Comparison of ENCODE assay signal across 10 cellular contexts in the genomic region with DNA sequence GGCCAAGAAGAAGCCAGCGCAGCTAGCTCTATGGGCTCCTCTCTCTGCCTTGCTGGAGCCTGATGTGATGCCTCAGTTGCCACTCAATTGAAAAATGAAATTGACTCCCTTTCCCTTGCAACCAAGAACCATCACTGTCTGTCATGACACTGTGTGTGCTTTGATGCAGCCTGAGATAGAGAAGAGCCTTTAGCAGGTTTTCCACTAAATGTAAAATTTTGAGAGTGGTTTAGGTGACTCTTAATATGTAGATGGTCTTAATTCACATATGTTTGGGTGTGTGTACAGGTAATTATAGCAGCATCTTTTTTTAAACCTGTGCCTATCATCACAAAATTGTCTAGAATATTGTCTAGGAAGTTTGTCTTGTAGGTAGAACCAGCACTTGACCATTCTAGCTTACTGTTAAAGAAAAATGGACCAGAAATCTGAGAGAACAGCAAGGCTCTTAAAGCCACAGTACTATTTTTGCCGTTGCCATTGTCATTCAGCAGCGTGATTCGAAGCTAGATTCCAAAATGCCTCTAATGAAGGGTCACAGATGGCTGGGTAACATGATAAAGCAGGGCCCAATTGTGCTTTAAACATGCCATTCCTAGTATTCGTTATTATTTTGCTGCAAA. TPM values are rescaled to one million over a fixed set of nuclear protein-coding genes. Genes with fewer than 3 reads are reported as not detected.
DNase-seq lines count a peak whose midpoint lies in the region; ATAC-seq and TF ChIP-seq lines count a peak whose summit lies in the region.
"Had no signal": no experiment of that assay in that cellular context is flagged by ENCODE, and none has a peak within 500 bp of the region (broad histone marks: within the 10 kb centered on the region; RNA-seq: fewer than 3 reads in every experiment).

No MANE protein-coding gene starts in this region.

- peaks cover 10% of the 10 kb centered on the region for H3K4me1 Mint-ChIP-seq in activated naive CD8-positive, alpha-beta T cell treated with anti-CD3 and anti-CD28 coated beads, Interleukin-2, amount 10 ng/mL, durations not matched to agents 7 days and 5 days

- intact Hi-C loops in ascending aorta (cut with DNase I) = no loop called here

- H3K27me3 ChIP-seq in H7 (ENCODE audit: control insufficient read depth, insufficient read depth, low read length) (peaks cover 36% of the 10 kb centered on the region), mucosa of rectum (ENCODE audit: control insufficient read depth in 2 of 2, insufficient read depth in 2 of 2, low read length in 2 of 2) (peaks cover 0 to 5% of the 10 kb centered on the region in 2 donors), ascending aorta (no peaks in the 10 kb centered on the region)

- H3K4me3 ChIP-seq in H7 (ENCODE audit: insufficient read depth, low read depth, low read length) (peak overlapping the region; percentile 85; the same call in 1 of the 2 replicates), mucosa of rectum (ENCODE audit: low read length in 2 of 2) (peak overlapping the region; percentile 81 to 85), ascending aorta (peak overlapping the region in 1 of 2 donors; percentile 85)

- H3K36me3 Mint-ChIP-seq in activated naive CD8-positive, alpha-beta T cell treated with anti-CD3 and anti-CD28 coated beads, Interleukin-2, amount 10 ng/mL, durations not matched to agents 7 days and 5 days = no peaks in the 10 kb centered on the region

- H3K4me1 ChIP-seq in mucosa of rectum (ENCODE audit: control insufficient read depth in 2 of 2, insufficient read depth in 2 of 2, low read length in 2 of 2) (peaks cover 0 to 7% of the 10 kb centered on the region in 2 donors), ascending aorta (peaks cover 4 to 7% of the 10 kb centered on the region in 2 donors)

- H3K27ac Mint-ChIP-seq in activated naive CD8-positive, alpha-beta T cell treated with anti-CD3 and anti-CD28 coated beads, Interleukin-2, amount 10 ng/mL, durations not matched to agents 7 days and 5 days = no peak overlapping the region

- no peaks in the 10 kb centered on the region for H3K9me3 ChIP-seq in mucosa of rectum (ENCODE audit: control insufficient read depth in 2 of 2, low read length in 2 of 2)
- H3K9me3 ChIP-seq in ascending aorta = no peaks in the 10 kb centered on the region

- H3K4me3 Mint-ChIP-seq in activated naive CD8-positive, alpha-beta T cell treated with anti-CD3 and anti-CD28 coated beads, Interleukin-2, amount 10 ng/mL, durations not matched to agents 7 days and 5 days = peak overlapping the region; percentile 78

- peak; percentile 47 for DNase-seq in Ammon's horn (ENCODE audit: low spot score)
- no peak for DNase-seq in H7
- DNase-seq in activated naive CD8-positive, alpha-beta T cell treated with anti-CD3 and anti-CD28 coated beads, Interleukin-2, amount 10 ng/mL, durations not matched to agents 7 days and 5 days = no peak
- DNase-seq in ascending aorta (ENCODE audit: low spot score in 2 of 2) = no peak
- DNase-seq in stimulated activated CD4-positive, alpha-beta T cell treated with anti-CD3 and anti-CD28 coated beads, Interleukin-2, amount 100 ng/mL, for 48 hours = no peak
- no peak for DNase-seq in NCI-H1436 (lab: John Stamatoyannopoulos, UW)
- no peak for DNase-seq in anterior cingulate cortex (lab: John Stamatoyannopoulos, UW)
- DNase-seq: activated CD4-positive, alpha-beta T cell treated with anti-CD3 and anti-CD28 coated beads, Interleukin-2, amount 50 U/mL, for 1 hour; left colon had no signal

- POLR2A ChIA-PET in activated naive CD8-positive, alpha-beta T cell treated with anti-CD3 and anti-CD28 coated beads, Interleukin-2, amount 10 ng/mL, durations not matched to agents 7 days and 5 days (lab: Charles Lee) = no interaction called here

- H3K36me3 ChIP-seq in H7 (replicated peaks; ENCODE audit: control insufficient read depth, insufficient read depth, low read length) (no peaks in the 10 kb centered on the region), mucosa of rectum (ENCODE audit: control insufficient read depth in 2 of 2, insufficient read depth in 2 of 2, low read length in 2 of 2) (no peaks in the 10 kb centered on the region), ascending aorta (no peaks in the 10 kb centered on the region)

- H3K9me3 Mint-ChIP-seq in activated naive CD8-positive, alpha-beta T cell treated with anti-CD3 and anti-CD28 coated beads, Interleukin-2, amount 10 ng/mL, durations not matched to agents 7 days and 5 days = no peaks in the 10 kb centered on the region

- H3K27me3 Mint-ChIP-seq in activated naive CD8-positive, alpha-beta T cell treated with anti-CD3 and anti-CD28 coated beads, Interleukin-2, amount 10 ng/mL, durations not matched to agents 7 days and 5 days = peaks cover 62% of the 10 kb centered on the region

- no peak for TF ChIP-seq CTCF in ascending aorta (IDR thresholded peaks at IDR 0.05)

- no peak for ATAC-seq in activated naive CD8-positive, alpha-beta T cell treated with anti-CD3 and anti-CD28 coated beads, Interleukin-2, amount 10 ng/mL, durations not matched to agents 7 days and 5 days (ENCODE audit: low read depth)

- peak overlapping the region; percentile 71 to 88 for H3K27ac ChIP-seq in mucosa of rectum (ENCODE audit: low read depth in 2 of 2, low read length in 2 of 2)
- H3K27ac ChIP-seq in ascending aorta = no peak overlapping the region

- H3K9ac ChIP-seq in mucosa of rectum (ENCODE audit: low read depth in 1 of 2, low read length in 2 of 2) = peak overlapping the region in 1 of 2 donors; percentile 91

RNA-seq across cellular contexts. Expression of gene ARFGEF3, which starts 1.3 kb away (rescaled TPM):
- 7.0 and 11.0 TPM in 2 replicates for total RNA-seq in H7 (2014; rRNA removed; shearing (Covaris generic))
- under 1 TPM; 0.28 to 0.30 TPM for total RNA-seq in activated naive CD8-positive, alpha-beta T cell treated with anti-CD3 and anti-CD28 coated beads, Interleukin-2, amount 10 ng/mL, durations not matched to agents 7 days and 5 days
- total RNA-seq in ascending aorta = 1.8 TPM

RNA-seq across cellular contexts. Expression of gene PBOV1, which starts 55.2 kb away (rescaled TPM):
- not detected in 2 replicates for total RNA-seq in H7 (2014; rRNA removed; shearing (Covaris generic))
- not detected for total RNA-seq in activated naive CD8-positive, alpha-beta T cell treated with anti-CD3 and anti-CD28 coated beads, Interleukin-2, amount 10 ng/mL, durations not matched to agents 7 days and 5 days
- not detected for total RNA-seq in ascending aorta
- total RNA-seq: left colon had no signal

RNA-seq across cellular contexts. Expression of gene PERP, which starts 55.8 kb away (rescaled TPM):
- 27.9 and 28.5 TPM in 2 replicates for total RNA-seq in H7 (2014; rRNA removed; shearing (Covaris generic))
- 1 to 10 TPM; 3.2 to 3.9 TPM for total RNA-seq in activated naive CD8-positive, alpha-beta T cell treated with anti-CD3 and anti-CD28 coated beads, Interleukin-2, amount 10 ng/mL, durations not matched to agents 7 days and 5 days
- 14.5 TPM for total RNA-seq in ascending aorta

Comparison
In these comparisons a context has a peak if more than half of its experiments do, and no peak if none do; other contexts are left out.
1. H3K27ac ChIP-seq: peak in mucosa of rectum (2 of 2); none in ascending aorta (0 of 2).